ENCODE assay signal across 8 cellular contexts in genomic region chr9:93577940-93578682, GRCh38. TPM values are rescaled to one million over a fixed set of nuclear protein-coding genes. Genes with fewer than 3 reads are reported as not detected.
DNase-seq lines count a peak whose midpoint lies in the region; TF ChIP-seq lines count a peak whose summit lies in the region.

No MANE protein-coding gene starts in this region.

- H3K36me3 Mint-ChIP-seq in T-helper 2 cell treated with Interferon-gamma antibody and Interleukin-4, amounts not matched to agents 5 μg/mL and 100 μg/mL, for 36 hours (ENCODE audit: low read depth): peaks cover 17% of the 10 kb centered on the region
- no peaks in the 10 kb centered on the region for H3K36me3 Mint-ChIP-seq in immature natural killer cell

- H3K9me3 Mint-ChIP-seq in T-helper 2 cell treated with Interferon-gamma antibody and Interleukin-4, amounts not matched to agents 5 μg/mL and 100 μg/mL, for 36 hours: peaks cover 5% of the 10 kb centered on the region
- H3K9me3 Mint-ChIP-seq in immature natural killer cell: no peaks in the 10 kb centered on the region

- H3K4me3 ChIP-seq in adrenal gland: peak overlapping the region in 2 of 4 donors; percentile 41 to 78

- H3K27ac ChIP-seq in adrenal gland (peak overlapping the region in 3 of 5 donors; percentile 59 to 93 (median 81)), substantia nigra (ENCODE audit: low read depth, low read length, poor library complexity, severe bottlenecking) (peak overlapping the region; percentile 67)

- TF ChIP-seq CTCF in adrenal gland (IDR thresholded peaks at IDR 0.05): no peak

- H3K27me3 Mint-ChIP-seq in T-helper 2 cell treated with Interferon-gamma antibody and Interleukin-4, amounts not matched to agents 5 μg/mL and 100 μg/mL, for 36 hours (ENCODE audit: low read depth): no peaks in the 10 kb centered on the region
- H3K27me3 Mint-ChIP-seq in immature natural killer cell (ENCODE audit: low read depth in 3 of 3): peaks cover 0 to 1% (median 1%) of the 10 kb centered on the region in 3 donors

- 30 to 51% (median 43%) methylated on average over 2 to 14 of the region's 14 CpGs for WGBS in adrenal gland, 4 donors

- H3K36me3 ChIP-seq in adrenal gland (replicated peaks in 1 of 2): no peaks in the 10 kb centered on the region

- H3K4me3 Mint-ChIP-seq in T-helper 2 cell treated with Interferon-gamma antibody and Interleukin-4, amounts not matched to agents 5 μg/mL and 100 μg/mL, for 36 hours: peak overlapping the region; percentile 88
- H3K4me3 Mint-ChIP-seq in immature natural killer cell: peak overlapping the region; percentile 82 to 86 (median 83)

- H3K27ac Mint-ChIP-seq in T-helper 2 cell treated with Interferon-gamma antibody and Interleukin-4, amounts not matched to agents 5 μg/mL and 100 μg/mL, for 36 hours: peak overlapping the region; percentile 87
- H3K27ac Mint-ChIP-seq in immature natural killer cell: peak overlapping the region in 5 of 6 donors; percentile 49 to 87 (median 75)

- no peaks in the 10 kb centered on the region for H3K9me3 ChIP-seq in adrenal gland (replicated peaks in 1 of 3)

- DNase-seq in T-helper 2 cell treated with Interferon-gamma antibody and Interleukin-4, amounts not matched to agents 5 μg/mL and 100 μg/mL, for 36 hours (ENCODE audit: low spot score): no peak
- DNase-seq in T-helper 2 cell: no peak
- peak in 6 of 7 donors; percentile 29 to 72 (median 52) for DNase-seq in adrenal gland
- no peak for DNase-seq in immature natural killer cell
- no peak for DNase-seq in substantia nigra (lab: John Stamatoyannopoulos, UW)
- DNase-seq in ecto neural progenitor cell (ENCODE audit: low spot score): no peak
- no peak for DNase-seq in NCI-H1417 (lab: John Stamatoyannopoulos, UW)
- DNase-seq in DMS153 (lab: John Stamatoyannopoulos, UW): no peak

- TF ChIP-seq POLR2A in adrenal gland (IDR thresholded peaks at IDR 0.05): no peak

- H3K4me1 Mint-ChIP-seq in T-helper 2 cell treated with Interferon-gamma antibody and Interleukin-4, amounts not matched to agents 5 μg/mL and 100 μg/mL, for 36 hours (ENCODE audit: low read depth): peaks cover 22% of the 10 kb centered on the region
- peaks cover 40 to 43% of the 10 kb centered on the region in 2 donors for H3K4me1 Mint-ChIP-seq in immature natural killer cell

- peaks cover 10 to 22% of the 10 kb centered on the region in 2 donors for H3K4me1 ChIP-seq in adrenal gland (replicated peaks in 1 of 2)

- no peaks in the 10 kb centered on the region for H3K27me3 ChIP-seq in adrenal gland

- intact Hi-C loops in adrenal gland (cut with DNase I): no loop called here

RNA-seq across cellular contexts. Expression of gene PHF2, which starts 1.7 kb away (rescaled TPM):
- 10 to 100 TPM; 14.5 to 27.2 (median 22.0) TPM for total RNA-seq in adrenal gland
- polyA plus RNA-seq in adrenal gland (10 to 100 TPM; 11.5 to 37.6 (median 26.1) TPM), immature natural killer cell (1 to 10 TPM in 1 of 3 donors, under 1 TPM in 2; 0.58 to 2.1 (median 0.80) TPM)

Comparison
In these comparisons a context has a peak if more than half of its experiments do, and no peak if none do; other contexts are left out.
1. DNase-seq: peak in adrenal gland (6 of 7); none in T-helper 2 cell treated with Interferon-gamma antibody and Interleukin-4, amounts not matched to agents 5 μg/mL and 100 μg/mL, for 36 hours (single experiment), T-helper 2 cell (0 of 5), immature natural killer cell (0 of 3), substantia nigra (0 of 49), ecto neural progenitor cell (single experiment), NCI-H1417 (0 of 3) and DMS153 (single experiment).
2. RNA of gene PHF2, which starts 1.7 kb away (polyA plus RNA-seq): 11.5 to 37.6 TPM in adrenal gland; 0.58 to 2.1 TPM in immature natural killer cell; every median in the first group is over 4 times any median in the second.